In the genomic region with DNA sequence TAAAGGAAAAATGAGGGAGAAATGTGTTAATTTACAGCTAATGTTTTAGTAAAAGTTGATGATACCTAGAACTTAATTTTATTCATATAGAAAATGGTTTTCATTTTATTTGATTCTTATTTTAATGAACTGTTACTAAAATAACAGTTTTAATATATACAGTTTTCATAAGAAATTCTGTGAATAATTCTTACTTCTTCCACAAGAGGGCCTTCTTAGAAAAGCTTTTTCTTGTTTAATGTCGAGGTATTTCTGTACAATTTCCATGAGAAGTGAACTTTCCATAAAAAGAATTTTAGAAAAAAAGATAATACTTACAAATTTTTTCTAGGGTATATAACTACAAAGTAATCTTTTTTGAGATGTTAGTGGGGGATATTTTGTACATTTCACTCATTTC, we compare ENCODE assay signal across 8 cellular contexts.
DNase-seq lines count a peak whose midpoint lies in the region; ATAC-seq and TF ChIP-seq lines count a peak whose summit lies in the region.

No MANE protein-coding gene starts in this region.

- H3K4me3 Mint-ChIP-seq in natural killer cell (no peak overlapping the region), immature natural killer cell (no peak overlapping the region)
- no peak overlapping the region for H3K4me3 Mint-ChIP-seq in natural killer cell treated with Interleukin-12 subunit alpha and Interleukin-12 subunit beta and Interleukin-15 and Interleukin-18, amount 100 ng/mL, for 72 hours

- no peak overlapping the region for H3K27ac Mint-ChIP-seq in natural killer cell
- H3K27ac Mint-ChIP-seq in natural killer cell treated with Interleukin-12 subunit alpha and Interleukin-12 subunit beta and Interleukin-15 and Interleukin-18, amount 100 ng/mL, for 72 hours, result peak overlapping the region in 1 of 2 donors; percentile 41
- no peak overlapping the region for H3K27ac Mint-ChIP-seq in immature natural killer cell

- intact Hi-C loops in natural killer cell (cut with micrococcal nuclease), result loop anchor here (1.0 to 5.0 kb wide), 3 partner anchors 72 to 262 kb away; a partner anchor contains a TSS

- no peaks in the 10 kb centered on the region for H3K27me3 Mint-ChIP-seq in natural killer cell (ENCODE audit: low read depth in 2 of 2)
- no peaks in the 10 kb centered on the region for H3K27me3 Mint-ChIP-seq in natural killer cell treated with Interleukin-12 subunit alpha and Interleukin-12 subunit beta and Interleukin-15 and Interleukin-18, amount 100 ng/mL, for 72 hours
- H3K27me3 Mint-ChIP-seq in immature natural killer cell (ENCODE audit: low read depth in 3 of 3), result no peaks in the 10 kb centered on the region

- DNase-seq in natural killer cell (no peak), SW480 (ENCODE audit: low spot score) (peak; percentile 23), immature natural killer cell (peak; percentile 10 to 22 (median 13)), iPS-NIHi7 (ENCODE audit: extremely low spot score) (no peak), NCI-H146 treated with DMSO at 0.1 percent for 48 hours (lab: John Stamatoyannopoulos, UW; ENCODE audit: unreplicated experiment) (no peak), NCI-H1930 (lab: John Stamatoyannopoulos, UW) (no peak)
- no peak for DNase-seq in natural killer cell treated with Interleukin-12 subunit alpha and Interleukin-12 subunit beta and Interleukin-15 and Interleukin-18, amount 100 ng/mL, for 72 hours (ENCODE audit: low spot score)

- peak; percentile 72 for TF ChIP-seq CTCF in natural killer cell (IDR thresholded peaks at IDR 0.05)

- H3K4me1 Mint-ChIP-seq in natural killer cell (peaks cover 0 to 10% of the 10 kb centered on the region in 2 donors), immature natural killer cell (peaks cover 2 to 9% of the 10 kb centered on the region in 2 donors)
- no peaks in the 10 kb centered on the region for H3K4me1 Mint-ChIP-seq in natural killer cell treated with Interleukin-12 subunit alpha and Interleukin-12 subunit beta and Interleukin-15 and Interleukin-18, amount 100 ng/mL, for 72 hours (ENCODE audit: low read depth in 2 of 2)

- H3K36me3 Mint-ChIP-seq in natural killer cell (no peaks in the 10 kb centered on the region), immature natural killer cell (peaks cover 3 to 7% (median 7%) of the 10 kb centered on the region in 3 donors)
- peaks cover 5% of the 10 kb centered on the region for H3K36me3 Mint-ChIP-seq in natural killer cell treated with Interleukin-12 subunit alpha and Interleukin-12 subunit beta and Interleukin-15 and Interleukin-18, amount 100 ng/mL, for 72 hours

- H3K9me3 Mint-ChIP-seq in natural killer cell (no peaks in the 10 kb centered on the region), immature natural killer cell (no peaks in the 10 kb centered on the region)
- H3K9me3 Mint-ChIP-seq in natural killer cell treated with Interleukin-12 subunit alpha and Interleukin-12 subunit beta and Interleukin-15 and Interleukin-18, amount 100 ng/mL, for 72 hours, result no peaks in the 10 kb centered on the region

- ATAC-seq in natural killer cell (no peak), HG02970 (IDR thresholded peaks at IDR 0.05; ENCODE audit: low FRiP score, unreplicated experiment) (no peak)
- ATAC-seq in natural killer cell treated with Interleukin-12 subunit alpha and Interleukin-12 subunit beta and Interleukin-15 and Interleukin-18, amount 100 ng/mL, for 72 hours, result no peak

Comparison
In these comparisons a context has a peak if more than half of its experiments do, and no peak if none do; other contexts are left out.
1. DNase-seq: peak in SW480 (single experiment) and immature natural killer cell (3 of 3); none in natural killer cell (single experiment), natural killer cell treated with Interleukin-12 subunit alpha and Interleukin-12 subunit beta and Interleukin-15 and Interleukin-18, amount 100 ng/mL, for 72 hours (single experiment), iPS-NIHi7 (single experiment), NCI-H146 treated with DMSO at 0.1 percent for 48 hours (single experiment) and NCI-H1930 (0 of 2).